ENCODE assay signal across 8 cellular contexts in the genomic region with DNA sequence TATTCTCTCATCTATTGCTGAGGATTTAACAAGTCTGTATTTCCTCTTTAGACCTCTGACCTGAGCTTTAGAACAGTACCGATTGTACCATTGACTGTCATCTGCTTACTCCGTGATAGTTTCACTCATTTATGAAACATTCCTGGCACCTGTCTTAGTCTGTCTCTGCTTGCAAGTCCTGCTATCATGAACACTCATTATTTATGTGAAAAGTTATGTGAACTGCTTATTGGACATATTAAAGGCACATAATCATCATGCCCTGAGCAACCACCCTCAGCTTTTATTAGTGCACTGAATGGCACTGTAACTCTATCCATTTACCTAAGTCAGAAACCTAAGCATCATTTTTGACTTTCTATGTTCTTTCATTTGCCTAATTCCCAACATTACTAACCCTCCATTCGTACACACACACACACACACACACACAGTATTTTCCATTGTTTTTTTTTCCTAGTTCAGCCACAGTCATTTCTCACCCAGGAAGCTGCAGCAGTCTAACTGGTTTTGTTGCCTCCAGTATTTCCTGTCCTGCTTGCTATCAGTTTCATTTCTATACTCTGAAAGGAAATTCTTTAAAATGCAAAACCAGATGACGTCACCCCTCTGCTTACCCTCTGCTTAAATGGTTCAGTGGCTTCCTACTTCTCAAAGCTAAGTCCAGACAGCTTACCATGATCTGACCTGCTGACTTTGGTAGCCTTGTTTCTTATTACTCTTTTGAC.
DNase-seq lines count a peak whose midpoint lies in the region; ATAC-seq and TF ChIP-seq lines count a peak whose summit lies in the region.

No MANE protein-coding gene starts in this region.

- H3K36me3 ChIP-seq in lung (ENCODE audit: control insufficient read depth in 2 of 2, insufficient read depth in 2 of 2, low read length in 2 of 2), result peaks cover 0 to 8% of the 10 kb centered on the region in 2 donors

- TF ChIP-seq CTCF in GM20000 (IDR thresholded peaks at IDR 0.05; ENCODE audit: extremely low read depth, missing control alignments) (no peak), lung (IDR thresholded peaks at IDR 0.05; ENCODE audit: control extremely low read depth, extremely low read depth) (no peak)

- H3K4me1 ChIP-seq in lung (ENCODE audit: control insufficient read depth in 2 of 2, insufficient read depth in 2 of 2, low read length in 2 of 2), result peaks cover 2 to 25% of the 10 kb centered on the region in 2 donors

- H3K9me3 ChIP-seq in lung (ENCODE audit: control insufficient read depth in 2 of 2, insufficient read depth in 1 of 2, low read length in 1 of 2), result no peaks in the 10 kb centered on the region

- H3K4me3 ChIP-seq in lung, result no peak overlapping the region

- in situ Hi-C loops in Caki2 (cut with HindIII; ENCODE audit: low pct_unique_long_range_greater_than_20kb, low sequenced_read_pairs), result no loop called here
- in situ Hi-C loops in T47D (cut with HindIII; ENCODE audit: low pct_unique_long_range_greater_than_20kb, low sequenced_read_pairs), result no loop called here

- ATAC-seq in HG03575 (IDR thresholded peaks at IDR 0.05; ENCODE audit: extremely low read depth, insufficient number of reproducible peaks, low FRiP score, unreplicated experiment) (peak; percentile 89), SK-N-SH treated with all-trans-retinoic acid at 6 μM for 48 hours (peak; percentile 92), lung (ENCODE audit: insufficient read depth, low FRiP score) (peak; percentile 82)

- 27 to 31% methylated on average over 4 of the region's 4 CpGs for WGBS in lung, 2 donors

- H3K27ac ChIP-seq in lung (ENCODE audit: low read depth in 1 of 2, low read length in 1 of 2), result peak overlapping the region; percentile 49 to 65

- no peaks in the 10 kb centered on the region for H3K27me3 ChIP-seq in lung (ENCODE audit: control insufficient read depth, insufficient read depth)

- peak; percentile 64 for DNase-seq in Caki2 (ENCODE audit: low read depth)
- peak; percentile 77 for DNase-seq in GM20000 (ENCODE audit: low spot score)
- peak; percentile 7 to 79 for DNase-seq in T47D (ENCODE audit: low read depth in 1 of 2, low spot score in 1 of 2)
- DNase-seq in lung (ENCODE audit: low spot score), result peak; percentile 38
- DNase-seq in stimulated activated CD8-positive, alpha-beta memory T cell treated with anti-CD3 and anti-CD28 coated beads, Interleukin-7, amount 100 ng/mL, for 4 hours (ENCODE audit: low read depth in 2 of 2), result peak; percentile 7 to 29
- DNase-seq in iPS-NIHi7 (ENCODE audit: extremely low spot score), result no peak

TF ChIP-seq in SK-N-SH treated with all-trans-retinoic acid at 6 μM for 48 hours, 23 proteins besides CTCF, POLR2A, EP300 and RAD21:
- TF ChIP-seq TOX (CRISPR knock-in tag; IDR thresholded peaks at IDR 0.05; ENCODE audit: borderline replicate concordance), result no peak
- no peak for TF ChIP-seq SNAI2 (CRISPR knock-in tag; IDR thresholded peaks at IDR 0.05)
- peak; percentile 79; the same call in 1 of the 2 replicates for TF ChIP-seq CSDC2 (CRISPR knock-in tag; IDR thresholded peaks at IDR 0.05)
- no peak for TF ChIP-seq PPARA (CRISPR knock-in tag; IDR thresholded peaks at IDR 0.05; ENCODE audit: borderline replicate concordance)
- no peak for TF ChIP-seq ARNTL (CRISPR knock-in tag; IDR thresholded peaks at IDR 0.05; ENCODE audit: borderline replicate concordance, low read depth)
